Comparison of ENCODE assay signal across 12 cellular contexts in the genomic region with DNA sequence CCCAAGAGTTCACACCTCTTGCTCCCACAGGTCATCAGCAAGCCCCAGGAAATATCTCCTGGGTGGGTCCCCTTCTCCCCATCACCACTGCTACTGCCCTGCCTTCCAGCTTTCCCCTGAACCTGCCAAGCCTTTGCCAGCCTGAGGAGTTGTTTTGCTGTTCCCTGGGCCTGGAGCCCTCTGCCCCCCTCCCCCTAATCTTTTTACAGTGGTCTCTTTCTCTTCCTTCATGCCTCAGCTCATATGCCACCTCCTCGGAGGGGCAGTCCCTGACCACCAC. TPM values are rescaled to one million over a fixed set of nuclear protein-coding genes. Genes with fewer than 3 reads are reported as not detected.
DNase-seq lines count a peak whose midpoint lies in the region; ATAC-seq and TF ChIP-seq lines count a peak whose summit lies in the region.
"Had no signal": no experiment of that assay in that cellular context is flagged by ENCODE, and none has a peak within 500 bp of the region (broad histone marks: within the 10 kb centered on the region; RNA-seq: fewer than 3 reads in every experiment).

No MANE protein-coding gene starts in this region.

- no peaks in the 10 kb centered on the region for H3K36me3 Mint-ChIP-seq in CD8-positive, alpha-beta T cell
- H3K36me3 Mint-ChIP-seq in effector memory CD8-positive, alpha-beta T cell (ENCODE audit: insufficient read depth), result peaks cover 6% of the 10 kb centered on the region
- H3K36me3 Mint-ChIP-seq in neural progenitor cell, result no peaks in the 10 kb centered on the region
- no peaks in the 10 kb centered on the region for H3K36me3 Mint-ChIP-seq in stimulated activated naive B cell treated with anti-CD40 and anti-IgM and Interleukin-4, amounts not matched to agents 10 μg/mL and 1 μg/mL and 100 μg/mL, for 72 hours

- peaks cover 0 to 22% (median 0%) of the 10 kb centered on the region in 11 experiments; a peak in 8 of 22 replicates for H4K20me1 ChIP-seq in BLaER1 treated with 17β-estradiol and CSF1 and Interleukin-3, amounts not matched to agents 10 nM and 100 nM
- no peaks in the 10 kb centered on the region for H4K20me1 ChIP-seq in neural progenitor cell (ENCODE audit: low read depth)

- H3K27ac Mint-ChIP-seq in CD8-positive, alpha-beta T cell, result no peak overlapping the region
- H3K27ac Mint-ChIP-seq in effector memory CD8-positive, alpha-beta T cell, result peak overlapping the region; percentile 22 to 55
- no peak overlapping the region for H3K27ac Mint-ChIP-seq in neural progenitor cell
- no peak overlapping the region for H3K27ac Mint-ChIP-seq in stimulated activated naive B cell treated with anti-CD40 and anti-IgM and Interleukin-4, amounts not matched to agents 10 μg/mL and 1 μg/mL and 100 μg/mL, for 72 hours

- POLR2A ChIA-PET in CD8-positive, alpha-beta T cell (lab: Charles Lee), result no interaction called here

- peaks cover 22% of the 10 kb centered on the region for H3F3A ChIP-seq in neural progenitor cell (ENCODE audit: low read depth)

- H3K27me3 Mint-ChIP-seq in CD8-positive, alpha-beta T cell (ENCODE audit: low read depth), result no peaks in the 10 kb centered on the region
- no peaks in the 10 kb centered on the region for H3K27me3 Mint-ChIP-seq in effector memory CD8-positive, alpha-beta T cell
- H3K27me3 Mint-ChIP-seq in neural progenitor cell (ENCODE audit: insufficient read depth, low read depth), result peaks cover 8% of the 10 kb centered on the region
- peaks cover 17 to 20% of the 10 kb centered on the region in 2 donors for H3K27me3 Mint-ChIP-seq in stimulated activated naive B cell treated with anti-CD40 and anti-IgM and Interleukin-4, amounts not matched to agents 10 μg/mL and 1 μg/mL and 100 μg/mL, for 72 hours

- peaks cover 63 to 83% (median 76%) of the 10 kb centered on the region in 10 experiments for H3K4me1 ChIP-seq in BLaER1 treated with 17β-estradiol and CSF1 and Interleukin-3, amounts not matched to agents 10 nM and 100 nM
- peaks cover 32% of the 10 kb centered on the region for H3K4me1 ChIP-seq in CD8-positive, alpha-beta T cell (ENCODE audit: insufficient read depth, low read length)
- H3K4me1 ChIP-seq in neural progenitor cell (peaks cover 33% of the 10 kb centered on the region), upper lobe of right lung (peaks cover 6% of the 10 kb centered on the region)

- H3K4me1 Mint-ChIP-seq in CD8-positive, alpha-beta T cell (ENCODE audit: low read depth), result peaks cover 39% of the 10 kb centered on the region
- H3K4me1 Mint-ChIP-seq in effector memory CD8-positive, alpha-beta T cell (ENCODE audit: low read depth in 2 of 2), result peaks cover 26 to 36% of the 10 kb centered on the region in 2 donors
- H3K4me1 Mint-ChIP-seq in neural progenitor cell, result peaks cover 33% of the 10 kb centered on the region
- H3K4me1 Mint-ChIP-seq in stimulated activated naive B cell treated with anti-CD40 and anti-IgM and Interleukin-4, amounts not matched to agents 10 μg/mL and 1 μg/mL and 100 μg/mL, for 72 hours, result peaks cover 14 to 23% of the 10 kb centered on the region in 2 donors

- ATAC-seq in CD8-positive, alpha-beta T cell, result no peak
- no peak for ATAC-seq in effector memory CD8-positive, alpha-beta T cell (replicated peaks)
- ATAC-seq in stimulated activated naive B cell treated with anti-CD40 and anti-IgM and Interleukin-4, amounts not matched to agents 10 μg/mL and 1 μg/mL and 100 μg/mL, for 72 hours (replicated peaks), result no peak
- ATAC-seq in HG02623 (IDR thresholded peaks at IDR 0.05; ENCODE audit: unreplicated experiment), result no peak
- no peak for ATAC-seq in upper lobe of right lung

- no peaks in the 10 kb centered on the region for H3K9me3 Mint-ChIP-seq in CD8-positive, alpha-beta T cell
- no peaks in the 10 kb centered on the region for H3K9me3 Mint-ChIP-seq in effector memory CD8-positive, alpha-beta T cell
- H3K9me3 Mint-ChIP-seq in neural progenitor cell, result no peaks in the 10 kb centered on the region
- no peaks in the 10 kb centered on the region for H3K9me3 Mint-ChIP-seq in stimulated activated naive B cell treated with anti-CD40 and anti-IgM and Interleukin-4, amounts not matched to agents 10 μg/mL and 1 μg/mL and 100 μg/mL, for 72 hours

- TF ChIP-seq CTCF in CD8-positive, alpha-beta T cell (IDR thresholded peaks at IDR 0.05), result no peak
- TF ChIP-seq CTCF in neural progenitor cell (IDR thresholded peaks at IDR 0.05) (no peak), upper lobe of right lung (IDR thresholded peaks at IDR 0.05) (no peak)

- CTCF ChIA-PET in CD8-positive, alpha-beta T cell (lab: Charles Lee), result interaction anchor here (1.7 kb wide), 1 partner anchor 20 kb away, joined by 9 read pairs; a partner anchor contains a TSS

- no peak for DNase-seq in CD8-positive, alpha-beta T cell
- DNase-seq in effector memory CD8-positive, alpha-beta T cell, result no peak
- DNase-seq in neural progenitor cell (ENCODE audit: low spot score) (no peak), upper lobe of right lung (no peak)
- no peak for DNase-seq in stimulated activated naive B cell treated with anti-CD40 and anti-IgM and Interleukin-4, amounts not matched to agents 10 μg/mL and 1 μg/mL and 100 μg/mL, for 72 hours
- DNase-seq: GF-D8, IMR-90, NCI-H187 treated with DMSO at 0.1 percent for 48 hours, NCI-H510A, SIG-M5 had no signal

- no peak overlapping the region for H2AFZ ChIP-seq in neural progenitor cell (replicated peaks)

- intact Hi-C loops in CD8-positive, alpha-beta T cell (cut with DNase I, micrococcal nuclease), result no loop called here
- intact Hi-C loops in upper lobe of right lung (cut with DNase I), result no loop called here

- H3K9ac ChIP-seq in BLaER1 treated with 17β-estradiol and CSF1 and Interleukin-3, amounts not matched to agents 10 nM and 100 nM, result peak overlapping the region in 2 of 11 experiments; percentile 5 to 8; a peak in 1 of 22 replicates
- no peak overlapping the region for H3K9ac ChIP-seq in neural progenitor cell

- no peaks in the 10 kb centered on the region for H3K36me3 ChIP-seq in BLaER1 treated with 17β-estradiol and CSF1 and Interleukin-3, amounts not matched to agents 10 nM and 100 nM
- H3K36me3 ChIP-seq in CD8-positive, alpha-beta T cell (ENCODE audit: insufficient read depth, low read length), result no peaks in the 10 kb centered on the region
- no peaks in the 10 kb centered on the region for H3K36me3 ChIP-seq in neural progenitor cell
- H3K36me3 ChIP-seq in upper lobe of right lung, result no peaks in the 10 kb centered on the region

- H3K4me2 ChIP-seq in BLaER1 treated with 17β-estradiol and CSF1 and Interleukin-3, amounts not matched to agents 10 nM and 100 nM, result peak overlapping the region; percentile 13 to 98 (median 92); a peak in 21 of 22 replicates
- peak overlapping the region; percentile 77 for H3K4me2 ChIP-seq in neural progenitor cell

- no peaks in the 10 kb centered on the region for H3K79me2 ChIP-seq in neural progenitor cell (ENCODE audit: low read depth)

- peak overlapping the region; percentile 81 for H3K4me3 Mint-ChIP-seq in CD8-positive, alpha-beta T cell
- no peak overlapping the region for H3K4me3 Mint-ChIP-seq in effector memory CD8-positive, alpha-beta T cell
- no peak overlapping the region for H3K4me3 Mint-ChIP-seq in neural progenitor cell
- no peak overlapping the region for H3K4me3 Mint-ChIP-seq in stimulated activated naive B cell treated with anti-CD40 and anti-IgM and Interleukin-4, amounts not matched to agents 10 μg/mL and 1 μg/mL and 100 μg/mL, for 72 hours

- H3K4me3 ChIP-seq in BLaER1 treated with 17β-estradiol and CSF1 and Interleukin-3, amounts not matched to agents 10 nM and 100 nM, result no peak overlapping the region
- no peak overlapping the region for H3K4me3 ChIP-seq in CD8-positive, alpha-beta T cell (ENCODE audit: low read depth, low read length)
- H3K4me3 ChIP-seq in neural progenitor cell, result no peak overlapping the region
- no peak overlapping the region for H3K4me3 ChIP-seq in upper lobe of right lung

- H3K27ac ChIP-seq in BLaER1 treated with 17β-estradiol and CSF1 and Interleukin-3, amounts not matched to agents 10 nM and 100 nM, result peak overlapping the region in 1 of 11 experiments; percentile 50; a peak in 2 of 22 replicates
- no peak overlapping the region for H3K27ac ChIP-seq in CD8-positive, alpha-beta T cell (ENCODE audit: low read depth, low read length)
- H3K27ac ChIP-seq in neural progenitor cell (no peak overlapping the region), upper lobe of right lung (no peak overlapping the region)

- peaks cover 0 to 5% (median 0%) of the 10 kb centered on the region in 11 experiments; a peak in 1 of 22 replicates for H3K27me3 ChIP-seq in BLaER1 treated with 17β-estradiol and CSF1 and Interleukin-3, amounts not matched to agents 10 nM and 100 nM
- no peaks in the 10 kb centered on the region for H3K27me3 ChIP-seq in CD8-positive, alpha-beta T cell (ENCODE audit: insufficient read depth, low read length)
- H3K27me3 ChIP-seq in neural progenitor cell, result peaks cover 4% of the 10 kb centered on the region
- H3K27me3 ChIP-seq in upper lobe of right lung, result peaks cover 4% of the 10 kb centered on the region

- H3K9me3 ChIP-seq in BLaER1 treated with 17β-estradiol and CSF1 and Interleukin-3, amounts not matched to agents 10 nM and 100 nM (replicated peaks in 1 of 11), result no peaks in the 10 kb centered on the region
- H3K9me3 ChIP-seq in CD8-positive, alpha-beta T cell (ENCODE audit: low read length), result no peaks in the 10 kb centered on the region
- H3K9me3 ChIP-seq in neural progenitor cell (ENCODE audit: low read depth), result no peaks in the 10 kb centered on the region
- no peaks in the 10 kb centered on the region for H3K9me3 ChIP-seq in upper lobe of right lung

RNA-seq across cellular contexts. Expression of a gene that starts 18.9 kb away (rescaled TPM):
- total RNA-seq in CD8-positive, alpha-beta T cell, result under 1 TPM; 0.28 to 0.30 TPM
- total RNA-seq in neural progenitor cell (ENCODE audit: low replicate concordance) (0.97 and 2.7 TPM in 2 replicates), upper lobe of right lung (3.6 TPM)
- total RNA-seq: IMR-90 had no signal

RNA-seq across cellular contexts. Expression of a gene that starts 44.3 kb away (rescaled TPM):
- total RNA-seq in CD8-positive, alpha-beta T cell, result 1 to 10 TPM in 1 of 2 experiments, not detected in 1; 1.1 TPM
- not detected in 2 replicates for total RNA-seq in neural progenitor cell (ENCODE audit: low replicate concordance)
- total RNA-seq in upper lobe of right lung, result not detected
- total RNA-seq: IMR-90 had no signal

Comparison
In these comparisons a context has a peak if more than half of its experiments do, and no peak if none do; other contexts are left out.
1. H3K27ac Mint-ChIP-seq: peak in effector memory CD8-positive, alpha-beta T cell (2 of 2); none in CD8-positive, alpha-beta T cell (single experiment), neural progenitor cell (single experiment) and stimulated activated naive B cell treated with anti-CD40 and anti-IgM and Interleukin-4, amounts not matched to agents 10 μg/mL and 1 μg/mL and 100 μg/mL, for 72 hours (single experiment).